8 cellular contexts compared by ENCODE assay signal in the genomic region with DNA sequence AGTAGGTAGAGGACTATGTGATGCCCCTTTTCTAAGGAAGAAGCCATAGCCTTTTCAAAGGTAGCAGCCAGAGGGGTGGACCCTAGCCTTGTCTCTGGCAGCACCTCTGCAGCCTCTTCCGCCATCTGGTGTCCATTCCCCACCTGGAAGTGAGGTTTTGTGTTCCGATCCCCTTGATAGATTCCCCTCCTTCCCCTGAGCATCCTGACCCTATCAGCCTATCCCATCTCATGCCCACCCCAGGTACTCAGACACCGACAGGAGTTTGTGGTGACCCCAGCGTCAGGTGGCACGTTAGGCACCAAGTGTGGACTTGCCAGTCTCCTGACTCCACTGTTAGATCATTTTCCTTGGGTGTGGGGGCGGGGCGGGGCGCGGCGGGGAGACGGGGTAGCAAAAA. TPM values are rescaled to one million over a fixed set of nuclear protein-coding genes. Genes with fewer than 3 reads are reported as not detected.
DNase-seq lines count a peak whose midpoint lies in the region; ATAC-seq and TF ChIP-seq lines count a peak whose summit lies in the region.

No MANE protein-coding gene starts in this region.

- TF ChIP-seq POLR2A in GM18505 (IDR thresholded peaks at IDR 0.05; ENCODE audit: borderline replicate concordance, extremely low read depth, insufficient read depth, insufficient read length) = no peak

- H3K27ac Mint-ChIP-seq in endothelial cell (ENCODE audit: unreplicated experiment) = no peak overlapping the region

- H3K79me2 ChIP-seq in osteoblast (ENCODE audit: insufficient read depth, low read length) = peaks cover 65% of the 10 kb centered on the region

- peak overlapping the region; percentile 98 for H3K4me3 Mint-ChIP-seq in endothelial cell (ENCODE audit: unreplicated experiment)

- H3K36me3 Mint-ChIP-seq in endothelial cell (ENCODE audit: low read depth, unreplicated experiment) = no peaks in the 10 kb centered on the region

- no peaks in the 10 kb centered on the region for H3K9me3 ChIP-seq in BLaER1 treated with 17β-estradiol and CSF1 and Interleukin-3, amounts not matched to agents 10 nM and 100 nM (replicated peaks in 1 of 11)
- no peaks in the 10 kb centered on the region for H3K9me3 ChIP-seq in RWPE2 (ENCODE audit: severe bottlenecking)
- H3K9me3 ChIP-seq in osteoblast (ENCODE audit: low read depth, low read length) = no peaks in the 10 kb centered on the region

- TF ChIP-seq CTCF in RWPE2 (IDR thresholded peaks at IDR 0.05; ENCODE audit: poor library complexity, severe bottlenecking) (peak; percentile 72), endothelial cell (IDR thresholded peaks at IDR 0.05; ENCODE audit: unreplicated experiment) (no peak), osteoblast (IDR thresholded peaks at IDR 0.05; ENCODE audit: extremely low read depth, low read depth, low read length) (peak; percentile 46)

- no peak; the same call in 2 of the 3 replicates for ATAC-seq in RWPE2 (ENCODE audit: low read depth)
- no peak for ATAC-seq in GM19397 (IDR thresholded peaks at IDR 0.05; ENCODE audit: unreplicated experiment)
- no peak for ATAC-seq in GM18505 (IDR thresholded peaks at IDR 0.05; ENCODE audit: unreplicated experiment)

- H3K4me2 ChIP-seq in BLaER1 treated with 17β-estradiol and CSF1 and Interleukin-3, amounts not matched to agents 10 nM and 100 nM = peak overlapping the region; percentile 98 to 100 (median 99)
- H3K4me2 ChIP-seq in osteoblast (ENCODE audit: insufficient read depth, low read length) = peak overlapping the region; percentile 100

- peaks cover 31% of the 10 kb centered on the region for H3K27me3 Mint-ChIP-seq in endothelial cell (ENCODE audit: unreplicated experiment)

- peak overlapping the region; percentile 88 to 99 (median 92) for H3K4me3 ChIP-seq in BLaER1 treated with 17β-estradiol and CSF1 and Interleukin-3, amounts not matched to agents 10 nM and 100 nM
- H3K4me3 ChIP-seq in H7 (ENCODE audit: insufficient read depth, low read depth, low read length) (peak overlapping the region; percentile 38), RWPE2 (ENCODE audit: severe bottlenecking) (peak overlapping the region; percentile 78), osteoblast (ENCODE audit: insufficient read depth, low read length) (peak overlapping the region; percentile 98)

- H3K36me3 ChIP-seq in BLaER1 treated with 17β-estradiol and CSF1 and Interleukin-3, amounts not matched to agents 10 nM and 100 nM = peaks cover 0 to 17% (median 3%) of the 10 kb centered on the region in 11 experiments; a peak in 8 of 22 replicates
- H3K36me3 ChIP-seq in H7 (replicated peaks; ENCODE audit: control insufficient read depth, insufficient read depth, low read length) = no peaks in the 10 kb centered on the region
- H3K36me3 ChIP-seq in RWPE2 (ENCODE audit: low read depth) = peaks cover 10% of the 10 kb centered on the region
- peaks cover 11% of the 10 kb centered on the region for H3K36me3 ChIP-seq in osteoblast (ENCODE audit: insufficient read depth, low read length)

- peaks cover 56 to 69% (median 66%) of the 10 kb centered on the region in 10 experiments for H3K4me1 ChIP-seq in BLaER1 treated with 17β-estradiol and CSF1 and Interleukin-3, amounts not matched to agents 10 nM and 100 nM
- peaks cover 14% of the 10 kb centered on the region for H3K4me1 ChIP-seq in RWPE2 (ENCODE audit: insufficient read depth, poor library complexity, severe bottlenecking)
- H3K4me1 ChIP-seq in osteoblast (ENCODE audit: insufficient read depth, low read length) = peaks cover 54% of the 10 kb centered on the region

- no peaks in the 10 kb centered on the region for H3K27me3 ChIP-seq in BLaER1 treated with 17β-estradiol and CSF1 and Interleukin-3, amounts not matched to agents 10 nM and 100 nM
- H3K27me3 ChIP-seq in H7 (ENCODE audit: control insufficient read depth, insufficient read depth, low read length) (peaks cover 27% of the 10 kb centered on the region), RWPE2 (ENCODE audit: insufficient read depth, poor library complexity, severe bottlenecking) (no peaks in the 10 kb centered on the region), osteoblast (ENCODE audit: insufficient read depth, low read length) (no peaks in the 10 kb centered on the region)

- peak overlapping the region; percentile 84 to 96 (median 94); a peak in 21 of 22 replicates for H3K9ac ChIP-seq in BLaER1 treated with 17β-estradiol and CSF1 and Interleukin-3, amounts not matched to agents 10 nM and 100 nM

- peaks cover 8 to 50% (median 31%) of the 10 kb centered on the region in 11 experiments; a peak in 20 of 22 replicates for H4K20me1 ChIP-seq in BLaER1 treated with 17β-estradiol and CSF1 and Interleukin-3, amounts not matched to agents 10 nM and 100 nM
- peaks cover 17% of the 10 kb centered on the region for H4K20me1 ChIP-seq in osteoblast (ENCODE audit: insufficient read depth, low read length)

- peak overlapping the region in 8 of 11 experiments; percentile 76 to 93 (median 88); a peak in 12 of 22 replicates for H3K27ac ChIP-seq in BLaER1 treated with 17β-estradiol and CSF1 and Interleukin-3, amounts not matched to agents 10 nM and 100 nM
- H3K27ac ChIP-seq in RWPE2 (ENCODE audit: poor library complexity, severe bottlenecking) (peak overlapping the region; percentile 86), osteoblast (ENCODE audit: low read depth, low read length) (no peak overlapping the region)

- H3K4me1 Mint-ChIP-seq in endothelial cell (ENCODE audit: unreplicated experiment) = peaks cover 46% of the 10 kb centered on the region

- peak; percentile 92 for DNase-seq in H7
- peak; percentile 52 for DNase-seq in RWPE2 (ENCODE audit: low spot score)
- DNase-seq in endothelial cell (ENCODE audit: low spot score) = no peak
- peak; percentile 92 for DNase-seq in osteoblast (ENCODE audit: insufficient read length, low spot score, missing footprints)
- DNase-seq in EL = no peak

- no peaks in the 10 kb centered on the region for H3K9me3 Mint-ChIP-seq in endothelial cell (ENCODE audit: unreplicated experiment)

- no peak overlapping the region for H2AFZ ChIP-seq in osteoblast (ENCODE audit: low read length)

RNA-seq across cellular contexts. Expression of a gene that starts 0.4 kb away (rescaled TPM):
- total RNA-seq in H7 (2014; rRNA removed; shearing (Covaris generic)) = 8.6 and 20.4 TPM in 2 replicates
- total RNA-seq in endothelial cell (ENCODE audit: unreplicated experiment) = 44.7 TPM
- 31.5 and 36.2 TPM in 2 replicates for total RNA-seq in osteoblast

RNA-seq across cellular contexts. Expression of a gene that starts 1.7 kb away (rescaled TPM):
- 88.1 and 89.1 TPM in 2 replicates for total RNA-seq in H7 (2014; rRNA removed; shearing (Covaris generic))
- total RNA-seq in endothelial cell (ENCODE audit: unreplicated experiment) = 37.4 TPM
- total RNA-seq in osteoblast = 37.1 and 42.3 TPM in 2 replicates

RNA-seq across cellular contexts. Expression of a gene that starts 3.9 kb away (rescaled TPM):
- total RNA-seq in H7 (2014; rRNA removed; shearing (Covaris generic)) = 1.9 and 4.7 TPM in 2 replicates
- total RNA-seq in endothelial cell (ENCODE audit: unreplicated experiment) (4.7 TPM), osteoblast (43.9 and 58.6 TPM in 2 replicates)

RNA-seq across cellular contexts. Expression of a gene that starts 13.8 kb away (rescaled TPM):
- 3.9 and 5.7 TPM in 2 replicates for total RNA-seq in H7 (2014; rRNA removed; shearing (Covaris generic))
- 1.7 TPM for total RNA-seq in endothelial cell (ENCODE audit: unreplicated experiment)
- 40.7 and 41.6 TPM in 2 replicates for total RNA-seq in osteoblast

RNA-seq across cellular contexts. Expression of a gene that starts 23.7 kb away (rescaled TPM):
- total RNA-seq in H7 (2014; rRNA removed; shearing (Covaris generic)) = not detected in 2 replicates
- total RNA-seq in endothelial cell (ENCODE audit: unreplicated experiment) (2.0 TPM), osteoblast (0.29 TPM in 1 of 2 replicates, not detected in the other)

Comparison
In these comparisons a context has a peak if more than half of its experiments do, and no peak if none do; other contexts are left out.
1. H3K4me3 ChIP-seq: peak in every context shown above with its lines; median percentile 98 in osteoblast; 92 in BLaER1 treated with 17β-estradiol and CSF1 and Interleukin-3, amounts not matched to agents 10 nM and 100 nM; 78 in RWPE2; 38 in H7.
2. DNase-seq: peak in H7 (single experiment), RWPE2 (single experiment) and osteoblast (single experiment); none in endothelial cell (single experiment) and EL (single experiment).